In the genomic region with DNA sequence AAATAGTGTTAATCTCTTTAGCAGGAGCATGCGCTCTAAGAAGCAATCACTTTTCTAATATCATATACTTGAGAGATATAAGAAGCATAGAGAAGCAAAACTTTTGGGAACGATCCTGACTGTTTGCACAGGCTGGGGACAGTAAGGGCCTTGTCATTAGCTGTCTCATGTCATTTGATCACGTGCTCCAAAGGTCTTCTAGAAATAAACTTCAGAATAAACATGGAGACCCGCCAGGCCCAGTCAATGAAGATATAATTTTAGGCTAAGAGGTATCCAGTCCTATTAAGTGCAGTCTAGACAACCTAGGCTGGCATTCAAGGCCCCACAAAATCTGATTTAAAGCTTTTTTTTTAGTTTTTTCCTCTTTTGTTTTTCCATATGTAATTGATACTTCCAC, we compare ENCODE assay signal across 30 cellular contexts.
"Had no signal": no experiment of that assay in that cellular context is flagged by ENCODE, and none has a peak within 500 bp of the region (broad histone marks: within the 10 kb centered on the region; RNA-seq: fewer than 3 reads in every experiment).

No MANE protein-coding gene starts in this region.

- H3K4me1 Mint-ChIP-seq: activated CD4-positive, alpha-beta T cell treated with anti-CD3 and anti-CD28 coated beads, Interleukin-2, amount 10 ng/mL, durations not matched to agents 24 days and 14 days; activated T-helper 17 cell treated with anti-CD3 and anti-CD28 coated beads, Interleukin-2, amount 50 U/mL, for 72 hours had no signal

- H3K4me3 Mint-ChIP-seq: activated CD4-positive, alpha-beta T cell treated with anti-CD3 and anti-CD28 coated beads, Interleukin-2, amount 10 ng/mL, durations not matched to agents 24 days and 14 days; activated CD8-positive, alpha-beta T cell treated with anti-CD3 and anti-CD28 coated beads for 36 hours; activated naive CD4-positive, alpha-beta T cell treated with anti-CD3 and anti-CD28 coated beads for 36 hours; activated T-cell treated with anti-CD3 and anti-CD28 coated beads, Interleukin-2, amount 50 U/mL, for 72 hours; activated T-helper 17 cell treated with anti-CD3 and anti-CD28 coated beads, Interleukin-2, amount 50 U/mL, for 72 hours; T-helper 1 cell treated with Interleukin-12 subunit alpha and Interleukin-12 subunit beta and Interleukin-4 antibody, amounts not matched to agents 30 μg/mL and 1 μg/mL, for 36 hours; T-helper 2 cell treated with Interferon-gamma antibody and Interleukin-4, amounts not matched to agents 5 μg/mL and 100 μg/mL, for 36 hours had no signal

- H3K9me3 Mint-ChIP-seq: activated CD4-positive, alpha-beta T cell treated with anti-CD3 and anti-CD28 coated beads, Interleukin-2, amount 10 ng/mL, durations not matched to agents 24 days and 14 days; activated CD8-positive, alpha-beta T cell treated with anti-CD3 and anti-CD28 coated beads for 36 hours; activated naive CD4-positive, alpha-beta T cell treated with anti-CD3 and anti-CD28 coated beads for 36 hours; activated naive CD4-positive, alpha-beta T cell treated with anti-CD3 and anti-CD28 coated beads, Interleukin-2, amount 50 U/mL, for 72 hours; activated T-cell treated with anti-CD3 and anti-CD28 coated beads, Interleukin-2, amount 50 U/mL, for 72 hours; activated T-helper 17 cell treated with anti-CD3 and anti-CD28 coated beads, Interleukin-2, amount 50 U/mL, for 72 hours; T-helper 1 cell treated with Interleukin-12 subunit alpha and Interleukin-12 subunit beta and Interleukin-4 antibody, amounts not matched to agents 30 μg/mL and 1 μg/mL, for 36 hours; T-helper 2 cell treated with Interferon-gamma antibody and Interleukin-4, amounts not matched to agents 5 μg/mL and 100 μg/mL, for 36 hours had no signal

- H3K4me1 ChIP-seq: SJSA1 had no signal

- H3K27ac Mint-ChIP-seq: activated CD4-positive, alpha-beta T cell treated with anti-CD3 and anti-CD28 coated beads, Interleukin-2, amount 10 ng/mL, durations not matched to agents 24 days and 14 days; activated CD8-positive, alpha-beta T cell treated with anti-CD3 and anti-CD28 coated beads for 36 hours; activated naive CD4-positive, alpha-beta T cell treated with anti-CD3 and anti-CD28 coated beads for 36 hours; activated naive CD4-positive, alpha-beta T cell treated with anti-CD3 and anti-CD28 coated beads, Interleukin-2, amount 50 U/mL, for 72 hours; activated T-cell treated with anti-CD3 and anti-CD28 coated beads, Interleukin-2, amount 50 U/mL, for 72 hours; activated T-helper 17 cell treated with anti-CD3 and anti-CD28 coated beads, Interleukin-2, amount 50 U/mL, for 72 hours; T-helper 1 cell treated with Interleukin-12 subunit alpha and Interleukin-12 subunit beta and Interleukin-4 antibody, amounts not matched to agents 30 μg/mL and 1 μg/mL, for 36 hours; T-helper 2 cell treated with Interferon-gamma antibody and Interleukin-4, amounts not matched to agents 5 μg/mL and 100 μg/mL, for 36 hours had no signal

- ATAC-seq: activated CD8-positive, alpha-beta T cell treated with anti-CD3 and anti-CD28 coated beads for 36 hours; activated naive CD4-positive, alpha-beta T cell treated with anti-CD3 and anti-CD28 coated beads, Interleukin-2, amount 50 U/mL, for 72 hours; activated T-cell treated with anti-CD3 and anti-CD28 coated beads, Interleukin-2, amount 50 U/mL, for 72 hours; activated T-helper 17 cell treated with anti-CD3 and anti-CD28 coated beads, Interleukin-2, amount 50 U/mL, for 72 hours; Panc1 had no signal

- H3K4me3 ChIP-seq: adrenal gland, SJSA1 had no signal

- H3K9me3 ChIP-seq: adrenal gland, SJSA1, SK-N-SH had no signal

- H3K27me3 ChIP-seq: adrenal gland, brain microvascular endothelial cell had no signal

- DNase-seq: activated CD4-positive, alpha-beta T cell treated with anti-CD3 and anti-CD28 coated beads, Interleukin-2, amount 10 ng/mL, durations not matched to agents 24 days and 14 days; activated CD4-positive, alpha-beta T cell treated with anti-CD3 and anti-CD28 coated beads, Interleukin-2, amount 50 U/mL, for 4 hours; activated CD8-positive, alpha-beta T cell treated with anti-CD3 and anti-CD28 coated beads for 36 hours; activated gamma-delta T cell treated with Interleukin-2 at 50 U/mL for 16 hours; activated naive CD4-positive, alpha-beta T cell treated with anti-CD3 and anti-CD28 coated beads for 36 hours; activated T-cell treated with anti-CD3 and anti-CD28 coated beads, Interleukin-2, amount 50 U/mL, for 1 hour; activated T-cell treated with anti-CD3 and anti-CD28 coated beads, Interleukin-2, amount 50 U/mL, for 72 hours; adrenal gland; brain microvascular endothelial cell; central memory CD4-positive, alpha-beta T cell; NCI-H1105; NCI-H1417 treated with DMSO at 0.1 percent for 48 hours; NCI-H1694; NCI-H1930; NCI-H2081 treated with DMSO at 0.1 percent for 48 hours; NCI-H2171; NCI-H2227 treated with DMSO at 0.1 percent for 48 hours; NCI-H446; NCI-H510A treated with DMSO at 0.1 percent for 48 hours; NCI-H526 treated with DMSO at 0.1 percent for 48 hours; NCI-H774; RPMI8226; SHP77 treated with DMSO at 0.1 percent for 48 hours; SK-N-SH had no signal

- H3K9ac ChIP-seq: SK-N-SH had no signal

- H3K36me3 ChIP-seq: adrenal gland, brain microvascular endothelial cell, SJSA1 had no signal

- H3K27ac ChIP-seq: adrenal gland, brain microvascular endothelial cell, SJSA1 had no signal
